In the genomic region with DNA sequence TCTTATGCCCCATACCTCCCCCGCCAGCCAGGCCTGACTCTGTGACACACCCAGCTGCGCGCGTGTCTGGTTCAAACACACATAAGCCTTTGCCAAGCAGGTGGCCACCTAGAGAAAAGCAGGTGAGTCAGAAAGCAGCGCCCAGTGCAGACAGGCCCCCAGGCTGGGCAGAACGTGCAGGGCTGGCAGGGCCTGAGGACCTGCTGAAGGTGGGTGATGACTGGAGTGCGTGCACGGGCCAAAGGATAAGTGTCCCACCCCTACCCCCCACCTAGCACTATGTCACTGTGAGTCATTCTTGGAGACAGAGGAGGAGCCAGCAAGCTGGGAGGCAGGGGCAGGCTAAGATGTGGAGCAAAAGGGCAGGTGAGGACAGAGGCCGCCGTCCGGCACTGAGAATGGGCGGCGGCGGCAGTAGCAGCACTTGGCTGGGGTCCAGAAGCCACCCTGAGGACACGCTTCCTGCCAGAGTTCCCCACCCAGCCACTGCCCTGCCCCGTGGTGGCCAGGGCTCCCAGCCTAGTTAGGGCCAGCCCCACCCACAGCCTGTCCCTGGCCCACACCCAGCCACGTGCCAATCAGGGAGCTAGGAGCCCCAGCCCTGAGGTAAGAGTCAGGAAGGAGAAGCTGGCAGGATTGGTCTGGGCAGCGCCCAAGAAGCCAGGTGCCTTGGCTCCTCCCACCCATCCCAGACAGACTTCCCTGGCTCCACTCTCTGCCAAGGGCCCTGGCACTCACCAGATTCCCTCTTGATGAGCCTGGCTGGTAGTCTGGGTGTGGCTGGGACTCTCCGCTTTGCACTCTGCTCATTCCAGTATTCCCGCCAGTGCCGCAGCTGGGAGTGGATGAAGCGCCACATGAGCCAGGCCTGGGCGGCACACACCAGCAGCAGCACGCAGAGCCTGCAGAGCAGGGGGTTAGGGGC, we compare ENCODE assay signal across 1 cellular context.
TF ChIP-seq lines count a peak whose summit lies in the region.

No MANE protein-coding gene starts in this region.

TF ChIP-seq in HepG2, 621 proteins besides CTCF, POLR2A, EP300 and RAD21 (continued from another document and continues in another):
- TF ChIP-seq, protein P1, sequence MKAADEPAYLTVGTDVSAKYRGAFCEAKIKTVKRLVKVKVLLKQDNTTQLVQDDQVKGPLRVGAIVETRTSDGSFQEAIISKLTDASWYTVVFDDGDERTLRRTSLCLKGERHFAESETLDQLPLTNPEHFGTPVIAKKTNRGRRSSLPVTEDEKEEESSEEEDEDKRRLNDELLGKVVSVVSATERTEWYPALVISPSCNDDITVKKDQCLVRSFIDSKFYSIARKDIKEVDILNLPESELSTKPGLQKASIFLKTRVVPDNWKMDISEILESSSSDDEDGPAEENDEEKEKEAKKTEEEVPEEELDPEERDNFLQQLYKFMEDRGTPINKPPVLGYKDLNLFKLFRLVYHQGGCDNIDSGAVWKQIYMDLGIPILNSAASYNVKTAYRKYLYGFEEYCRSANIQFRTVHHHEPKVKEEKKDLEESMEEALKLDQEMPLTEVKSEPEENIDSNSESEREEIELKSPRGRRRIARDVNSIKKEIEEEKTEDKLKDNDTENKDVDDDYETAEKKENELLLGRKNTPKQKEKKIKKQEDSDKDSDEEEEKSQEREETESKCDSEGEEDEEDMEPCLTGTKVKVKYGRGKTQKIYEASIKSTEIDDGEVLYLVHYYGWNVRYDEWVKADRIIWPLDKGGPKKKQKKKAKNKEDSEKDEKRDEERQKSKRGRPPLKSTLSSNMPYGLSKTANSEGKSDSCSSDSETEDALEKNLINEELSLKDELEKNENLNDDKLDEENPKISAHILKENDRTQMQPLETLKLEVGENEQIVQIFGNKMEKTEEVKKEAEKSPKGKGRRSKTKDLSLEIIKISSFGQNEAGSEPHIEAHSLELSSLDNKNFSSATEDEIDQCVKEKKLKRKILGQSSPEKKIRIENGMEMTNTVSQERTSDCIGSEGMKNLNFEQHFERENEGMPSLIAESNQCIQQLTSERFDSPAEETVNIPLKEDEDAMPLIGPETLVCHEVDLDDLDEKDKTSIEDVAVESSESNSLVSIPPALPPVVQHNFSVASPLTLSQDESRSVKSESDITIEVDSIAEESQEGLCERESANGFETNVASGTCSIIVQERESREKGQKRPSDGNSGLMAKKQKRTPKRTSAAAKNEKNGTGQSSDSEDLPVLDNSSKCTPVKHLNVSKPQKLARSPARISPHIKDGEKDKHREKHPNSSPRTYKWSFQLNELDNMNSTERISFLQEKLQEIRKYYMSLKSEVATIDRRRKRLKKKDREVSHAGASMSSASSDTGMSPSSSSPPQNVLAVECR (CRISPR knock-in tag; IDR thresholded peaks at IDR 0.05; ENCODE audit: borderline replicate concordance): no peak
- TF ChIP-seq, protein P2, sequence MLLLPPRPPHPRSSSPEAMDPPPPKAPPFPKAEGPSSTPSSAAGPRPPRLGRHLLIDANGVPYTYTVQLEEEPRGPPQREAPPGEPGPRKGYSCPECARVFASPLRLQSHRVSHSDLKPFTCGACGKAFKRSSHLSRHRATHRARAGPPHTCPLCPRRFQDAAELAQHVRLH (CRISPR knock-in tag; IDR thresholded peaks at IDR 0.05; ENCODE audit: borderline replicate concordance, low read depth): no peak
- TF ChIP-seq ATAD3A (CRISPR knock-in tag; IDR thresholded peaks at IDR 0.05) (no peak), SP1 (IDR thresholded peaks at IDR 0.05) (no peak), SP1 (CRISPR knock-in tag; IDR thresholded peaks at IDR 0.05) (no peak), AKNA (CRISPR knock-in tag; IDR thresholded peaks at IDR 0.05; ENCODE audit: borderline replicate concordance) (no peak), ZNF562 (CRISPR knock-in tag; IDR thresholded peaks at IDR 0.05; ENCODE audit: borderline replicate concordance) (no peak), CBX2 (IDR thresholded peaks at IDR 0.05; ENCODE audit: low read depth, low read length) (no peak), CBX2 (CRISPR knock-in tag; IDR thresholded peaks at IDR 0.05; ENCODE audit: low read depth) (no peak), HES4 (CRISPR knock-in tag; IDR thresholded peaks at IDR 0.05; ENCODE audit: borderline replicate concordance) (peak; percentile 65; the same call in 1 of the 2 replicates), GPN1 (CRISPR knock-in tag; IDR thresholded peaks at IDR 0.05; ENCODE audit: borderline replicate concordance) (no peak), AGO2 (optimal IDR thresholded peaks at IDR 0.05; ENCODE audit: low read depth, low read length) (peak; percentile 68), ATF7 (IDR thresholded peaks at IDR 0.05) (no peak), ATF7 (CRISPR knock-in tag; IDR thresholded peaks at IDR 0.05) (no peak), FOXO1 (CRISPR knock-in tag; IDR thresholded peaks at IDR 0.05) (no peak), ZNF234 (CRISPR knock-in tag; conservative IDR thresholded peaks at IDR 0.05) (no peak), ATM (IDR thresholded peaks at IDR 0.05; ENCODE audit: borderline replicate concordance) (no peak), PCBP2 (optimal IDR thresholded peaks at IDR 0.05; ENCODE audit: low read depth, low read length, poor library complexity, severe bottlenecking) (no peak), KDM6A (CRISPR knock-in tag; IDR thresholded peaks at IDR 0.05; ENCODE audit: low read depth) (no peak), IKZF4 (CRISPR knock-in tag; IDR thresholded peaks at IDR 0.05; ENCODE audit: borderline replicate concordance, low read depth, not compliant biosample characterization) (no peak), LRRFIP1 (CRISPR knock-in tag; conservative IDR thresholded peaks at IDR 0.05) (no peak)
- TF ChIP-seq, protein P3, sequence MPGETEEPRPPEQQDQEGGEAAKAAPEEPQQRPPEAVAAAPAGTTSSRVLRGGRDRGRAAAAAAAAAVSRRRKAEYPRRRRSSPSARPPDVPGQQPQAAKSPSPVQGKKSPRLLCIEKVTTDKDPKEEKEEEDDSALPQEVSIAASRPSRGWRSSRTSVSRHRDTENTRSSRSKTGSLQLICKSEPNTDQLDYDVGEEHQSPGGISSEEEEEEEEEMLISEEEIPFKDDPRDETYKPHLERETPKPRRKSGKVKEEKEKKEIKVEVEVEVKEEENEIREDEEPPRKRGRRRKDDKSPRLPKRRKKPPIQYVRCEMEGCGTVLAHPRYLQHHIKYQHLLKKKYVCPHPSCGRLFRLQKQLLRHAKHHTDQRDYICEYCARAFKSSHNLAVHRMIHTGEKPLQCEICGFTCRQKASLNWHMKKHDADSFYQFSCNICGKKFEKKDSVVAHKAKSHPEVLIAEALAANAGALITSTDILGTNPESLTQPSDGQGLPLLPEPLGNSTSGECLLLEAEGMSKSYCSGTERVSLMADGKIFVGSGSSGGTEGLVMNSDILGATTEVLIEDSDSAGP (CRISPR knock-in tag; IDR thresholded peaks at IDR 0.05; ENCODE audit: borderline replicate concordance): peak; percentile 25; the same call in 1 of the 2 replicates
- TF ChIP-seq, protein P4, sequence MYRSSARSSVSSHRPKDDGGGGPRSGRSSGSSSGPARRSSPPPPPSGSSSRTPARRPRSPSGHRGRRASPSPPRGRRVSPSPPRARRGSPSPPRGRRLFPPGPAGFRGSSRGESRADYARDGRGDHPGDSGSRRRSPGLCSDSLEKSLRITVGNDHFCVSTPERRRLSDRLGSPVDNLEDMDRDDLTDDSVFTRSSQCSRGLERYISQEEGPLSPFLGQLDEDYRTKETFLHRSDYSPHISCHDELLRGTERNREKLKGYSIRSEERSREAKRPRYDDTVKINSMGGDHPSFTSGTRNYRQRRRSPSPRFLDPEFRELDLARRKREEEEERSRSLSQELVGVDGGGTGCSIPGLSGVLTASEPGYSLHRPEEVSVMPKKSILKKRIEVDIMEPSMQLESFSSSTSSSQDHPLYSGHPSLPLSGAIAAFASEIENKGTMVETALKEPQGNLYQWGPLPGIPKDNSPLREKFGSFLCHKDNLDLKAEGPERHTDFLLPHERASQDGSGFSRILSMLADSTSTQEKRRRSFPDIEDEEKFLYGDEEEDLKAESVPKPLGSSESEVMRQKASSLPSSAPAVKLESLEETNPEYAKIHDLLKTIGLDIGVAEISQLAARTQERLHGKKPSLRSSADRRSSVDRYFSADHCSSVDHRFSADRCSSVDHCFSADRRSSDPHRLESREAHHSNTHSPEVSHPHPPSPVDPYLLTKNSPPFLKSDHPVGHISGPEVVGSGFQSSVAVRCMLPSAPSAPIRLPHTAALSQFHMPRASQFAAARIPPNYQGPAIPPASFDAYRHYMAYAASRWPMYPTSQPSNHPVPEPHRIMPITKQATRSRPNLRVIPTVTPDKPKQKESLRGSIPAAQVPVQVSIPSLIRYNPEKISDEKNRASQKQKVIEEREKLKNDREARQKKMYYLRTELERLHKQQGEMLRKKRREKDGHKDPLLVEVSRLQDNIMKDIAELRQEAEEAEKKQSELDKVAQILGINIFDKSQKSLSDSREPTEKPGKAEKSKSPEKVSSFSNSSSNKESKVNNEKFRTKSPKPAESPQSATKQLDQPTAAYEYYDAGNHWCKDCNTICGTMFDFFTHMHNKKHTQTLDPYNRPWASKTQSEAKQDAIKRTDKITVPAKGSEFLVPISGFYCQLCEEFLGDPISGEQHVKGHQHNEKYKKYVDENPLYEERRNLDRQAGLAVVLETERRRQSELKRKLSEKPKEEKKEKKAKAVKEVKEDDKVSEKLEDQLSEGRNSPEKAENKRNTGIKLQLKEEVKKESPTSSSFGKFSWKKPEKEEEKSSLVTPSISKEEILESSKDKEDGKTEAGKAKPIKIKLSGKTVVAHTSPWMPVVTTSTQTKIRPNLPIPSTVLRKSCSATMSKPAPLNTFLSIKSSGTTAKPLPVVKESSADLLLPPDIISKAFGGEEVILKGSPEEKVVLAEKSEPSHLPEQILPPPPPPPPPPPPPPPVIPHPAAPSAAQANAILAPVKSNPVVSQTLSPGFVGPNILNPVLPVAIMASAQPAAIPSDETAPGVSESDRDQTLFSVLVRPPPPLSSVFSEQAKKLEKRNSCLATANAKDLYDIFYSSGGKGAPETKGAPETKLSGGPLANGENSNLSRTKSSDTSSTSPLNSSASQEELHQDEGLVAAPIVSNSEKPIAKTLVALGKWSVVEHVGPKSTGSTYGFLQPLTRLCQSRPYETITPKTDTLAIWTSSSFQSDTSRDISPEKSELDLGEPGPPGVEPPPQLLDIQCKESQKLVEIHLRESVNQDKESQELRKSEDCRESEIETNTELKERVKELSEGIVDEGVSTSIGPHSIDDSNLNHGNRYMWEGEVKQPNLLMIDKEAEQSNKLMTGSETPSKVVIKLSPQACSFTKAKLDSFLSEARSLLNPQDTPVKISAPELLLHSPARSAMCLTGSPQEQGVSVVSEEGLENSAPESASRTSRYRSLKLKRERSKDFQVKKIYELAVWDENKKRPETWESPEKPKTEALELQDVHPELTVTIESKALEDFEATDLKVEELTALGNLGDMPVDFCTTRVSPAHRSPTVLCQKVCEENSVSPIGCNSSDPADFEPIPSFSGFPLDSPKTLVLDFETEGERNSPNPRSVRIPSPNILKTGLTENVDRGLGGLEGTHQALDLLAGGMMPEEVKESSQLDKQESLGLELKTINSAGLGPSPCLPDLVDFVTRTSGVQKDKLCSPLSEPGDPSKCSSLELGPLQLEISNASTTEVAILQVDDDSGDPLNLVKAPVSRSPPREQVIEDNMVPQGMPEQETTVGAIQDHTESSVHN (CRISPR knock-in tag; IDR thresholded peaks at IDR 0.05): 0 out of 2 replicates have a peak, but pooled peaks have one; percentile 23
